ENCODE assay signal across 13 cellular contexts in genomic region chr13:110405597-110406450, GRCh38.
DNase-seq lines count a peak whose midpoint lies in the region; ATAC-seq, FAIRE-seq and TF ChIP-seq lines count a peak whose summit lies in the region.
"Had no signal": no experiment of that assay in that cellular context is flagged by ENCODE, and none has a peak within 500 bp of the region (broad histone marks: within the 10 kb centered on the region; RNA-seq: fewer than 3 reads in every experiment).

No MANE protein-coding gene starts in this region.

- FAIRE-seq in astrocyte (lab: Jason Lieb, UNC) = peak; percentile 92

- H3K27me3 ChIP-seq in astrocyte (ENCODE audit: insufficient read depth, low read length) (no peaks in the 10 kb centered on the region), stomach smooth muscle (ENCODE audit: control insufficient read depth in 1 of 2, insufficient read depth in 2 of 2, low read length in 2 of 2) (no peaks in the 10 kb centered on the region), Caco-2 (replicated peaks; ENCODE audit: control insufficient read depth, insufficient read depth, low read length) (no peaks in the 10 kb centered on the region)

- no TSS peak for BruUV-seq in Caco-2 (replicated peaks; lab: Mats Ljungman, UMichigan)

- H3K9me3 ChIP-seq in astrocyte (ENCODE audit: insufficient read depth, low read depth, low read length) (no peaks in the 10 kb centered on the region), stomach smooth muscle (ENCODE audit: control insufficient read depth in 2 of 2, low read length in 2 of 2) (no peaks in the 10 kb centered on the region), Caco-2 (no peaks in the 10 kb centered on the region)

- POLR2A ChIA-PET in Caco-2 (lab: Charles Lee) = no interaction called here

- H3K27ac ChIP-seq in astrocyte (ENCODE audit: low read depth, low read length) (peak overlapping the region; percentile 85), stomach smooth muscle (ENCODE audit: low read length) (peak overlapping the region; percentile 80)

- H3K36me3 ChIP-seq in astrocyte (ENCODE audit: insufficient read depth, low read length) (peaks cover 11% of the 10 kb centered on the region), stomach smooth muscle (ENCODE audit: control insufficient read depth in 2 of 2, insufficient read depth in 2 of 2, low read length in 2 of 2) (peaks cover 14 to 20% of the 10 kb centered on the region in 2 donors), Caco-2 (ENCODE audit: control insufficient read depth, insufficient read depth, low read length) (no peaks in the 10 kb centered on the region)

- intact Hi-C loops in Caco-2 (cut with micrococcal nuclease; ENCODE audit: unreplicated experiment) = no loop called here

- H3K4me1 Mint-ChIP-seq in astrocyte (ENCODE audit: low read depth, unreplicated experiment) (peaks cover 87% of the 10 kb centered on the region), Caco-2 (ENCODE audit: low read depth, unreplicated experiment) (no peaks in the 10 kb centered on the region)
- H3K4me1 Mint-ChIP-seq: naive B cell had no signal

- peak overlapping the region; percentile 67 for H3K9ac ChIP-seq in astrocyte (ENCODE audit: low read length)
- H3K9ac ChIP-seq in stomach smooth muscle (ENCODE audit: low read length in 2 of 2) = peak overlapping the region; percentile 24 to 36

- no peaks in the 10 kb centered on the region for H3K9me3 Mint-ChIP-seq in astrocyte (ENCODE audit: unreplicated experiment)
- no peaks in the 10 kb centered on the region for H3K9me3 Mint-ChIP-seq in Caco-2 (ENCODE audit: unreplicated experiment)
- H3K9me3 Mint-ChIP-seq: central memory CD8-positive, alpha-beta T cell; naive B cell had no signal

- peak; percentile 75 for DNase-seq in HT1080 (ENCODE audit: low read depth)
- peak; percentile 96 for DNase-seq in astrocyte (ENCODE audit: low read depth)
- DNase-seq in iris pigment epithelial cell (ENCODE audit: low read depth) = peak; percentile 87
- no peak for DNase-seq in Caco-2
- no peak for DNase-seq in NCI-H82 treated with DMSO at 0.1 percent for 48 hours (lab: John Stamatoyannopoulos, UW; ENCODE audit: unreplicated experiment)
- DNase-seq: DND-41, MV-4-11, naive B cell, NCI-H524 treated with DMSO at 0.1 percent for 48 hours had no signal

- no peak for ATAC-seq in HG03469 (IDR thresholded peaks at IDR 0.05; ENCODE audit: unreplicated experiment)
- ATAC-seq: HCT116 had no signal

- H3K27me3 Mint-ChIP-seq in astrocyte (ENCODE audit: low read depth, unreplicated experiment) (no peaks in the 10 kb centered on the region), Caco-2 (ENCODE audit: insufficient read depth, unreplicated experiment) (no peaks in the 10 kb centered on the region)

- H3K4me3 Mint-ChIP-seq in astrocyte (ENCODE audit: unreplicated experiment) (no peak overlapping the region), Caco-2 (ENCODE audit: unreplicated experiment) (no peak overlapping the region)
- H3K4me3 Mint-ChIP-seq: central memory CD8-positive, alpha-beta T cell; naive B cell had no signal

- H3K4me2 ChIP-seq in astrocyte (ENCODE audit: low read length) = peak overlapping the region; percentile 44

- H3K4me1 ChIP-seq in astrocyte (ENCODE audit: insufficient read depth, low read length) (peaks cover 85% of the 10 kb centered on the region), stomach smooth muscle (ENCODE audit: control insufficient read depth, insufficient read depth, low read length) (peaks cover 66% of the 10 kb centered on the region), Caco-2 (no peaks in the 10 kb centered on the region)

- H3K27ac Mint-ChIP-seq in astrocyte (ENCODE audit: unreplicated experiment) = peak overlapping the region; percentile 99
- H3K27ac Mint-ChIP-seq in Caco-2 (ENCODE audit: unreplicated experiment) = no peak overlapping the region

- no peak overlapping the region for H2AFZ ChIP-seq in astrocyte (ENCODE audit: low read depth, low read length)

- CTCF ChIA-PET in Caco-2 (lab: Charles Lee) = no interaction called here

- TF ChIP-seq CTCF in astrocyte (IDR thresholded peaks at IDR 0.05; ENCODE audit: insufficient read depth, low read depth, low read length) (no peak), Caco-2 (IDR thresholded peaks at IDR 0.05; ENCODE audit: insufficient read depth in 1 of 2, low read depth in 1 of 2, low read length in 1 of 2, severe bottlenecking in 1 of 2, unreplicated experiment in 1 of 2) (no peak)

- peaks cover 28% of the 10 kb centered on the region for H3K79me2 ChIP-seq in astrocyte (ENCODE audit: insufficient read depth, low read length)

- peaks cover 50% of the 10 kb centered on the region for H3K36me3 Mint-ChIP-seq in astrocyte (ENCODE audit: low read depth, unreplicated experiment)
- H3K36me3 Mint-ChIP-seq in Caco-2 (ENCODE audit: insufficient read depth, unreplicated experiment) = no peaks in the 10 kb centered on the region
- H3K36me3 Mint-ChIP-seq: naive B cell had no signal

- H4K20me1 ChIP-seq in astrocyte (ENCODE audit: insufficient read depth, low read length) = no peaks in the 10 kb centered on the region

- H3K4me3 ChIP-seq in astrocyte (ENCODE audit: insufficient read depth, low read depth, low read length) (no peak overlapping the region), stomach smooth muscle (ENCODE audit: low read length in 2 of 2) (peak overlapping the region in 1 of 2 donors; percentile 29), Caco-2 (ENCODE audit: low read depth, low read length) (no peak overlapping the region)

Comparison
In these comparisons a context has a peak if more than half of its experiments do, and no peak if none do; other contexts are left out.
1. DNase-seq: peak in HT1080 (single experiment), astrocyte (single experiment) and iris pigment epithelial cell (single experiment); none in Caco-2 (0 of 2) and NCI-H82 treated with DMSO at 0.1 percent for 48 hours (single experiment).